In genomic region chr1:11638121-11638520, GRCh38 we compare ENCODE assay signal across 10 cellular contexts. TPM values are rescaled to one million over a fixed set of nuclear protein-coding genes. Genes with fewer than 3 reads are reported as not detected.
"Had no signal": no experiment of that assay in that cellular context is flagged by ENCODE, and none has a peak within 500 bp of the region (broad histone marks: within the 10 kb centered on the region; RNA-seq: fewer than 3 reads in every experiment).

No MANE protein-coding gene starts in this region.

- H3K9ac ChIP-seq: KMS-11 had no signal

- H3K27ac Mint-ChIP-seq: HFFc6 had no signal

- H3K4me2 ChIP-seq: KMS-11 had no signal

- H3K4me3 Mint-ChIP-seq: HFFc6 had no signal

- H3K27ac ChIP-seq: HL-60, KMS-11 had no signal

- H3K9me3 ChIP-seq: HAP-1 had no signal

- ATAC-seq: HCT116 had no signal

- DNase-seq: GOT3, H7, HFFc6, IMR-90, KBM-7 had no signal

- H3K4me3 ChIP-seq: HAP-1 had no signal

- H3K36me3 ChIP-seq: HAP-1 had no signal

- H3K9me3 Mint-ChIP-seq: HFFc6 had no signal

RNA-seq across cellular contexts. Expression of gene DRAXIN, which starts 53.4 kb away (rescaled TPM):
- total RNA-seq: H4, HFFc6 had no signal
